ENCODE assay signal across 1 cellular context in genomic region chr10:72818076-72818475, GRCh38.
TF ChIP-seq lines count a peak whose summit lies in the region.

No MANE protein-coding gene starts in this region.

TF ChIP-seq in HepG2, 621 proteins besides CTCF, POLR2A, EP300 and RAD21 (continued from another document):
- TF ChIP-seq IKZF4 (CRISPR knock-in tag; IDR thresholded peaks at IDR 0.05; ENCODE audit: borderline replicate concordance, low read depth, not compliant biosample characterization) (no peak), ZNF431 (CRISPR knock-in tag; IDR thresholded peaks at IDR 0.05; ENCODE audit: borderline replicate concordance, low read depth) (no peak), ZNF878 (CRISPR knock-in tag; IDR thresholded peaks at IDR 0.05) (no peak), MYPOP (CRISPR knock-in tag; IDR thresholded peaks at IDR 0.05) (no peak), NFE2L1 (CRISPR knock-in tag; IDR thresholded peaks at IDR 0.05; ENCODE audit: borderline replicate concordance) (no peak), ZSCAN9 (CRISPR knock-in tag; IDR thresholded peaks at IDR 0.05; ENCODE audit: borderline replicate concordance) (no peak), CREB3 (CRISPR knock-in tag; IDR thresholded peaks at IDR 0.05) (no peak), DDIT3 (CRISPR knock-in tag; IDR thresholded peaks at IDR 0.05) (no peak)
